In genomic region chr18:9546468-9546867, GRCh38 we compare ENCODE assay signal across 20 cellular contexts.
"Had no signal": no experiment of that assay in that cellular context is flagged by ENCODE, and none has a peak within 500 bp of the region (broad histone marks: within the 10 kb centered on the region; RNA-seq: fewer than 3 reads in every experiment).

No MANE protein-coding gene starts in this region.

- H3K4me3 ChIP-seq: esophagus muscularis mucosa, gastrocnemius medialis, heart right ventricle, mucosa of descending colon, ovary, suprapubic skin, thyroid gland, uterus had no signal

- H3K4me1 ChIP-seq: gastrocnemius medialis, suprapubic skin, thyroid gland, uterus had no signal

- FAIRE-seq: small intestine had no signal

- H3K36me3 ChIP-seq: ovary, uterus had no signal

- H3K4me3 Mint-ChIP-seq: naive thymus-derived CD8-positive, alpha-beta T cell; neural crest cell; type B pancreatic cell had no signal

- DNase-seq: effector memory CD4-positive, alpha-beta T cell; gastrocnemius medialis; heart right ventricle; islet precursor cell; mammary epithelial cell; mucosa of descending colon; naive thymus-derived CD8-positive, alpha-beta T cell; ovary; right cardiac atrium; small intestine; stimulated activated CD4-positive, alpha-beta T cell treated with anti-CD3 and anti-CD28 coated beads, Interleukin-12 subunit alpha, Interleukin-12 subunit beta, amount 100 ng/mL, for 4 hours; stimulated activated naive CD8-positive, alpha-beta T cell treated with anti-CD3 and anti-CD28 coated beads, Interleukin-15, Interleukin-2, amounts not matched to agents 100 U/mL and 50 U/mL, for 24 hours; thyroid gland; uterus had no signal

- H3K9me3 ChIP-seq: esophagus muscularis mucosa, gastrocnemius medialis, heart right ventricle, mucosa of descending colon, ovary, suprapubic skin, thyroid gland, uterus had no signal

- H3K4me1 Mint-ChIP-seq: neural crest cell had no signal

- H3K27ac Mint-ChIP-seq: type B pancreatic cell had no signal

- H3K27me3 Mint-ChIP-seq: naive thymus-derived CD8-positive, alpha-beta T cell; type B pancreatic cell had no signal

- H3K27me3 ChIP-seq: esophagus muscularis mucosa, gastrocnemius medialis, heart right ventricle, ovary, suprapubic skin, thyroid gland, uterus had no signal

- ATAC-seq: gastrocnemius medialis; heart right ventricle; left lobe of liver; mucosa of descending colon; naive thymus-derived CD8-positive, alpha-beta T cell; right cardiac atrium; stimulated activated naive CD8-positive, alpha-beta T cell treated with anti-CD3 and anti-CD28 coated beads, Interleukin-15, Interleukin-2, amounts not matched to agents 100 U/mL and 50 U/mL, for 24 hours had no signal

- H3K9me3 Mint-ChIP-seq: naive thymus-derived CD8-positive, alpha-beta T cell; neural crest cell; type B pancreatic cell had no signal

- H3K27ac ChIP-seq: epithelial cell of prostate, esophagus muscularis mucosa, gastrocnemius medialis, heart right ventricle, ovary, suprapubic skin, thyroid gland, uterus had no signal
